1 cellular context compared by ENCODE assay signal in the genomic region with DNA sequence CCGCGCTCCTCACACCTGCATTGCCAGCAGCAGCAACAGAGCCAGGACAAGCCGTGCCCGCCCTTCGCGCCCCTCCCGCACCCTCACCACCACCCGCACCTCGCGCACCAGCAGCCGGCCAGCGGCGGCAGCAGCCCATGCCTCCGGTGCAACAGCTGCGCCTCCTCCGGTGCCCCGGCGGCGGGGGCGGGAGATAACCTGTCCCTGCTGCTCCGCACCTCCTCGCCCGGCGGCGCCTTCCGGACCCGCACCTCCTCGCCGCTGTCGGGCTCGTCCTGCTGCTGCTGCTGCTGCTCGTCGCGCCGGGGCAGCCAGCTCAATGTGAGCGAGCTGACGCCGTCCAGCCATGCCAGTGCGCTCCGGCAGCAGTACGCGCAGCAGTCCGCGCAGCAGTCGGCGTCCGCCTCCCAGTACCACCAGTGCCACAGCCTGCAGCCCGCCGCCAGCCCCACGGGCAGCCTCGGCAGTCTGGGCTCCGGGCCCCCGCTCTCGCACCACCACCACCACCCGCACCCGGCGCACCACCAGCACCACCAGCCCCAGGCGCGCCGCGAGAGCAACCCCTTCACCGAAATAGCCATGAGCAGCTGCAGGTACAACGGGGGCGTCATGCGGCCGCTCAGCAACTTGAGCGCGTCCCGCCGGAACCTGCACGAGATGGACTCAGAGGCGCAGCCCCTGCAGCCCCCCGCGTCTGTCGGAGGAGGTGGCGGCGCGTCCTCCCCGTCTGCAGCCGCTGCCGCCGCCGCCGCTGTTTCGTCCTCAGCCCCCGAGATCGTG.
TF ChIP-seq lines count a peak whose summit lies in the region.

No MANE protein-coding gene starts in this region.

TF ChIP-seq in H1, 55 proteins besides CTCF, POLR2A, EP300 and RAD21 (continued from another document):
- TF ChIP-seq, protein P1, sequence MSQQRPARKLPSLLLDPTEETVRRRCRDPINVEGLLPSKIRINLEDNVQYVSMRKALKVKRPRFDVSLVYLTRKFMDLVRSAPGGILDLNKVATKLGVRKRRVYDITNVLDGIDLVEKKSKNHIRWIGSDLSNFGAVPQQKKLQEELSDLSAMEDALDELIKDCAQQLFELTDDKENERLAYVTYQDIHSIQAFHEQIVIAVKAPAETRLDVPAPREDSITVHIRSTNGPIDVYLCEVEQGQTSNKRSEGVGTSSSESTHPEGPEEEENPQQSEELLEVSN (IDR thresholded peaks at IDR 0.05): peak; percentile 7
- no peak for TF ChIP-seq CHD1 (IDR thresholded peaks at IDR 0.05; ENCODE audit: low read depth, low read length)
- no peak for TF ChIP-seq CREB1 (IDR thresholded peaks at IDR 0.05)
- no peak for TF ChIP-seq CTBP2 (IDR thresholded peaks at IDR 0.05; ENCODE audit: borderline replicate concordance, insufficient read depth, insufficient read length, low read length)
